In genomic region chr6:169269180-169270076, GRCh38 we compare ENCODE assay signal across 13 cellular contexts. TPM values are rescaled to one million over a fixed set of nuclear protein-coding genes. Genes with fewer than 3 reads are reported as not detected.
DNase-seq lines count a peak whose midpoint lies in the region; ATAC-seq, FAIRE-seq and TF ChIP-seq lines count a peak whose summit lies in the region.
"Had no signal": no experiment of that assay in that cellular context is flagged by ENCODE, and none has a peak within 500 bp of the region (broad histone marks: within the 10 kb centered on the region; RNA-seq: fewer than 3 reads in every experiment).

No MANE protein-coding gene starts in this region.

- TF ChIP-seq CTCF in SK-N-SH (IDR thresholded peaks at IDR 0.05) (no peak), fibroblast of mammary gland (conservative IDR thresholded peaks at IDR 0.05; ENCODE audit: control insufficient read depth, insufficient read depth, low read depth, low read length) (no peak), ovary (IDR thresholded peaks at IDR 0.05) (no peak)

- peaks cover 4% of the 10 kb centered on the region for H3F3A ChIP-seq in SK-N-SH (replicated peaks; ENCODE audit: insufficient read depth)

- H3K9ac ChIP-seq in SK-N-SH: no peak overlapping the region

- no peak for ATAC-seq in HG02970 (IDR thresholded peaks at IDR 0.05; ENCODE audit: low FRiP score, unreplicated experiment)

- H3K9me3 ChIP-seq in SK-N-SH: no peaks in the 10 kb centered on the region
- H3K9me3 ChIP-seq in ovary: no peaks in the 10 kb centered on the region
- no peaks in the 10 kb centered on the region for H3K9me3 ChIP-seq in small intestine (ENCODE audit: control insufficient read depth, low read depth)
- H3K9me3 ChIP-seq in MG63: no peaks in the 10 kb centered on the region

- no peaks in the 10 kb centered on the region for H3K9me2 ChIP-seq in SK-N-SH

- POLR2A ChIA-PET in SK-N-SH (lab: Yijun Ruan, JAX): no interaction called here

- H3K79me2 ChIP-seq in SK-N-SH (ENCODE audit: insufficient read depth): no peaks in the 10 kb centered on the region

- TF ChIP-seq POLR2A in ovary (IDR thresholded peaks at IDR 0.05): no peak

- H4K20me1 ChIP-seq in SK-N-SH (ENCODE audit: insufficient read depth): no peaks in the 10 kb centered on the region

- TF ChIP-seq EP300 in SK-N-SH (IDR thresholded peaks at IDR 0.05; ENCODE audit: borderline replicate concordance in 1 of 2, low read depth in 1 of 2, low read length in 1 of 2): no peak
- TF ChIP-seq EP300 in ovary (IDR thresholded peaks at IDR 0.05): peak; percentile 14

- no peak for FAIRE-seq in small intestine (lab: Jason Lieb, UNC)

- H3K4me1 ChIP-seq in SK-N-SH (ENCODE audit: control insufficient read depth in 1 of 2, insufficient read depth in 2 of 2, low read depth in 1 of 2, low read length in 1 of 2) (peaks cover 0 to 12% of the 10 kb centered on the region in 2 experiments; a peak in 2 of 4 replicates), ovary (ENCODE audit: insufficient read depth) (peaks cover 2% of the 10 kb centered on the region), small intestine (ENCODE audit: control insufficient read depth in 2 of 2, insufficient read depth in 1 of 2, low read depth in 1 of 2, low read length in 1 of 2) (no peaks in the 10 kb centered on the region)

- intact Hi-C loops in ovary (cut with DNase I): no loop called here

- H3K36me3 ChIP-seq in SK-N-SH (replicated peaks in 1 of 2; ENCODE audit: control insufficient read depth in 1 of 2, insufficient read depth in 2 of 2, low read length in 1 of 2) (no peaks in the 10 kb centered on the region), ovary (no peaks in the 10 kb centered on the region), small intestine (ENCODE audit: control insufficient read depth in 2 of 2, insufficient read depth in 2 of 2, low read length in 2 of 2) (no peaks in the 10 kb centered on the region), MG63 (no peaks in the 10 kb centered on the region)
- H3K36me3 ChIP-seq: brain microvascular endothelial cell had no signal

- H3K4me2 ChIP-seq in SK-N-SH: peak overlapping the region; percentile 30; the same call in 1 of the 2 replicates

- DNase-seq in GM03348 (ENCODE audit: low spot score) (peak; percentile 71), SK-N-SH (no peak), fibroblast of mammary gland (ENCODE audit: low read depth) (peak; percentile 76), ovary (peak; percentile 55 to 85 (median 59)), NCI-H2081 (lab: John Stamatoyannopoulos, UW) (no peak), small intestine (no peak), MG63 (no peak)
- DNase-seq: brain microvascular endothelial cell, head of caudate nucleus, KG1, NCI-H510A treated with DMSO at 0.1 percent for 48 hours had no signal

- H3K27ac ChIP-seq in SK-N-SH (ENCODE audit: low read depth in 2 of 2, low read length in 1 of 2): peak overlapping the region; percentile 28 to 48; a peak in 3 of 4 replicates
- peak overlapping the region in 1 of 2 donors; percentile 46 for H3K27ac ChIP-seq in ovary
- no peak overlapping the region for H3K27ac ChIP-seq in small intestine (ENCODE audit: low read depth in 1 of 2, low read length in 1 of 2)
- H3K27ac ChIP-seq: brain microvascular endothelial cell had no signal

- 61% methylated on average over 9 of the region's 9 CpGs for WGBS in SK-N-SH (ENCODE audit: low lambda C conversion rate)
- 38 to 45% (median 40%) methylated on average over 9 of the region's 9 CpGs for whole genome bisulfite sequencing in ovary, 3 donors
- 70 to 72% (median 70%) methylated on average over 9 of the region's 9 CpGs for WGBS in small intestine, 3 donors

- TF ChIP-seq RAD21 in SK-N-SH (IDR thresholded peaks at IDR 0.05; ENCODE audit: low read length): no peak

- H3K27me3 ChIP-seq in SK-N-SH (ENCODE audit: insufficient read depth) (no peaks in the 10 kb centered on the region), ovary (no peaks in the 10 kb centered on the region), small intestine (ENCODE audit: control insufficient read depth in 2 of 2, insufficient read depth in 2 of 2, low read length in 2 of 2) (no peaks in the 10 kb centered on the region), MG63 (no peaks in the 10 kb centered on the region)
- H3K27me3 ChIP-seq: brain microvascular endothelial cell had no signal

- peak overlapping the region; percentile 47 for H2AFZ ChIP-seq in SK-N-SH (ENCODE audit: low read depth)

- H3K4me3 ChIP-seq in SK-N-SH (ENCODE audit: low read depth in 2 of 2, low read length in 1 of 2): no peak overlapping the region
- no peak overlapping the region for H3K4me3 ChIP-seq in fibroblast of mammary gland (ENCODE audit: control insufficient read depth, low read depth, low read length)
- H3K4me3 ChIP-seq in ovary: no peak overlapping the region
- H3K4me3 ChIP-seq in small intestine (ENCODE audit: low read depth in 1 of 2, low read length in 2 of 2): no peak overlapping the region
- H3K4me3 ChIP-seq in MG63: no peak overlapping the region

- CTCF ChIA-PET in SK-N-SH (lab: Yijun Ruan, JAX): interaction anchor here (1.2 kb wide), 1 partner anchor 16 kb away, joined by 3 read pairs; no protein-coding TSS in a partner anchor

TF ChIP-seq in SK-N-SH, 30 proteins besides CTCF, POLR2A, EP300 and RAD21:
- TF ChIP-seq IRF3 (IDR thresholded peaks at IDR 0.05; ENCODE audit: low read depth, low read length): no peak
- TF ChIP-seq YY1 (IDR thresholded peaks at IDR 0.05; ENCODE audit: low read depth): no peak
- TF ChIP-seq TCF12 (IDR thresholded peaks at IDR 0.05): peak; percentile 58
- TF ChIP-seq USF1 (IDR thresholded peaks at IDR 0.05; ENCODE audit: borderline replicate concordance, low read depth): no peak
- 0 out of 2 replicates have a peak, but pooled peaks have one; percentile 31 for TF ChIP-seq JUND (IDR thresholded peaks at IDR 0.05)
- no peak for TF ChIP-seq SIN3A (IDR thresholded peaks at IDR 0.05; ENCODE audit: borderline replicate concordance, low read depth, low read length)
- TF ChIP-seq FOSL2 (IDR thresholded peaks at IDR 0.05; ENCODE audit: borderline replicate concordance, low read depth): peak; percentile 45; the same call in 1 of the 2 replicates
- TF ChIP-seq RFX5 (IDR thresholded peaks at IDR 0.05; ENCODE audit: low read length): no peak

RNA-seq across cellular contexts. Expression of gene THBS2, which starts 15.8 kb away (rescaled TPM):
- 105 and 166 TPM in 2 replicates for polyA plus RNA-seq in SK-N-SH (2012; rRNA removed)
- 65.3 and 85.1 TPM in 2 replicates for polyA plus RNA-seq in SK-N-SH (2012; cell fraction: cytosol; rRNA removed)
- polyA plus RNA-seq in SK-N-SH (2012; cell fraction: nucleus; rRNA removed): 172 and 184 TPM in 2 replicates
- total RNA-seq in ovary: 100 to 1,000 TPM in 1 of 7 donors, 10 to 100 TPM in 6; 38.0 to 151 (median 72.8) TPM
- 10 to 100 TPM; 26.5 to 65.3 TPM for polyA plus RNA-seq in ovary
- polyA plus RNA-seq in small intestine: 1 to 10 TPM in 1 of 3 donors, under 1 TPM in 2; 0.45 to 4.7 (median 0.81) TPM
- total RNA-seq in MG63 (2014; rRNA removed; shearing (Covaris generic); ENCODE audit: low replicate concordance): 165 and 194 TPM in 2 replicates
- total RNA-seq: T-helper 2 cell treated with Interferon-gamma antibody and Interleukin-4, amounts not matched to agents 100 ng/mL and 5 ng/mL, for 36 hours had no signal

Comparison
In these comparisons a context has a peak if more than half of its experiments do, and no peak if none do; other contexts are left out.
1. DNase-seq: peak in GM03348 (single experiment), fibroblast of mammary gland (single experiment) and ovary (5 of 5); none in SK-N-SH (single experiment), NCI-H2081 (0 of 2), small intestine (single experiment) and MG63 (single experiment).
2. H3K27ac ChIP-seq: peak in SK-N-SH (2 of 2); none in small intestine (0 of 2).
3. RNA of gene THBS2, which starts 15.8 kb away (polyA plus RNA-seq): 65.3 to 184 TPM in SK-N-SH and 26.5 to 65.3 TPM in ovary; 0.45 to 4.7 TPM in small intestine; every median in the first group is over 4 times any median in the second.